ENCODE assay signal across 4 cellular contexts in genomic region chr16:18382696-18383095, GRCh38. TPM values are rescaled to one million over a fixed set of nuclear protein-coding genes. Genes with fewer than 3 reads are reported as not detected.
"Had no signal": no experiment of that assay in that cellular context is flagged by ENCODE, and none has a peak within 500 bp of the region (broad histone marks: within the 10 kb centered on the region; RNA-seq: fewer than 3 reads in every experiment).

No MANE protein-coding gene starts in this region.

RNA-seq across cellular contexts. Expression of gene NPIPA8, which starts 46.2 kb away (rescaled TPM):
- total RNA-seq: osteoblast, pulmonary artery endothelial cell, smooth muscle cell, thoracic aorta had no signal
